In genomic region chr6:150865043-150865405, GRCh38 we compare ENCODE assay signal across 9 cellular contexts. TPM values are rescaled to one million over a fixed set of nuclear protein-coding genes. Genes with fewer than 3 reads are reported as not detected.
DNase-seq lines count a peak whose midpoint lies in the region; ATAC-seq, FAIRE-seq and TF ChIP-seq lines count a peak whose summit lies in the region.
"Had no signal": no experiment of that assay in that cellular context is flagged by ENCODE, and none has a peak within 500 bp of the region (broad histone marks: within the 10 kb centered on the region; RNA-seq: fewer than 3 reads in every experiment).

No MANE protein-coding gene starts in this region.

- peak overlapping the region; percentile 97 for H3K18ac ChIP-seq in H1 (ENCODE audit: extremely low read depth, low read length)

- WGBS in H1 (ENCODE audit: extremely low coverage in 1 of 2, insufficient coverage in 1 of 2, insufficient read length in 1 of 2, insufficient replicate concordance in 2 of 2, low coverage in 1 of 2, low lambda C conversion rate in 2 of 2, missing lambda C conversion rate in 1 of 2), 2 experiments: 29% methylated on average over 5 of the region's 5 CpGs; no CpG with 5 or more reads in 1 of the 2 experiments

- peaks cover 22% of the 10 kb centered on the region for H3K4me1 Mint-ChIP-seq in osteocyte (ENCODE audit: unreplicated experiment)

- no peaks in the 10 kb centered on the region for H3K9me3 ChIP-seq in DOHH2 (ENCODE audit: control insufficient read depth, insufficient read depth, low read length)
- no peaks in the 10 kb centered on the region for H3K9me3 ChIP-seq in OCI-LY7 (ENCODE audit: low read length)
- H3K9me3 ChIP-seq in H1 (ENCODE audit: insufficient read depth in 2 of 2, low read depth in 1 of 2, low read length in 1 of 2): no peaks in the 10 kb centered on the region

- intact Hi-C loops in OCI-LY7 (cut with micrococcal nuclease; ENCODE audit: unreplicated experiment): loop anchor here (10.0 kb wide), 1 partner anchor 260 kb away; no protein-coding TSS in a partner anchor

- POLR2A ChIA-PET in OCI-LY7 (lab: Charles Lee) (interaction anchor here (0.7 to 1.1 kb wide), 8 partner anchors 9 to 1321 kb away, joined by 3 to 12 read pairs (median 5); no protein-coding TSS in a partner anchor), H1 (lab: Charles Lee; ENCODE audit: partially characterized antibody) (interaction anchor here (0.7 to 3.8 kb wide), 14 partner anchors 10 to 470 kb away, joined by 3 to 69 read pairs (median 4); no protein-coding TSS in a partner anchor)

- H3K9ac ChIP-seq in H1 (replicated peaks in 1 of 4; ENCODE audit: extremely low read depth in 1 of 4, low read depth in 3 of 4, low read length in 3 of 4): peak overlapping the region; percentile 51 to 99 (median 72)

- TF ChIP-seq CTCF in DOHH2 (IDR thresholded peaks at IDR 0.05; ENCODE audit: low read depth, low read length, poor library complexity, severe bottlenecking) (no peak), OCI-LY7 (conservative IDR thresholded peaks at IDR 0.05; ENCODE audit: low read length) (no peak), H1 (IDR thresholded peaks at IDR 0.05; ENCODE audit: control extremely low read depth in 1 of 3, insufficient read depth in 1 of 3, low read depth in 1 of 3, low read length in 3 of 3) (no peak), osteocyte (IDR thresholded peaks at IDR 0.05) (no peak)

- H3K36me3 ChIP-seq in DOHH2 (ENCODE audit: control insufficient read depth, low read length): peaks cover 22% of the 10 kb centered on the region
- H3K36me3 ChIP-seq in OCI-LY7 (ENCODE audit: insufficient read depth, low read length): peaks cover 27% of the 10 kb centered on the region
- H3K36me3 ChIP-seq in H1 (ENCODE audit: control insufficient read depth in 2 of 4, insufficient read depth in 4 of 4, low read length in 3 of 4): peaks cover 0 to 2% (median 0%) of the 10 kb centered on the region in 4 experiments; a peak in 2 of 8 replicates

- DNase-seq in OCI-LY7 (ENCODE audit: low spot score): no peak
- no peak for DNase-seq in H1 (ENCODE audit: low read depth in 1 of 2, low spot score in 2 of 2)
- no peak for DNase-seq in osteocyte (ENCODE audit: extremely low spot score, unreplicated experiment)
- no peak for DNase-seq in hepatic stellate cell (ENCODE audit: low spot score)
- DNase-seq in DMS53 treated with DMSO at 0.1 percent for 48 hours (lab: John Stamatoyannopoulos, UW; ENCODE audit: unreplicated experiment): no peak
- no peak for DNase-seq in activated CD4-positive, alpha-beta T cell treated with anti-CD3 and anti-CD28 coated beads, Interleukin-2, amount 50 U/mL, for 48 hours

- no peak overlapping the region for H4K5ac ChIP-seq in H1 (ENCODE audit: insufficient read length, low read depth, low read length)

- TF ChIP-seq RAD21 in H1 (IDR thresholded peaks at IDR 0.05 in 1 of 2, conservative IDR thresholded peaks at IDR 0.05 in 1 of 2; ENCODE audit: low read depth in 2 of 2, low read length in 2 of 2): no peak

- no peaks in the 10 kb centered on the region for H3K36me3 Mint-ChIP-seq in osteocyte (ENCODE audit: unreplicated experiment)

- no peak for TF ChIP-seq EP300 in H1 (IDR thresholded peaks at IDR 0.05; ENCODE audit: borderline replicate concordance in 1 of 2, low read depth in 2 of 2, low read length in 2 of 2)

- H3K14ac ChIP-seq in H1 (ENCODE audit: insufficient read length): no peak overlapping the region

- H3K9me2 ChIP-seq in DOHH2 (replicated peaks; ENCODE audit: control insufficient read depth, low read length) (no peaks in the 10 kb centered on the region), OCI-LY7 (ENCODE audit: insufficient read depth, low read length) (no peaks in the 10 kb centered on the region)

- no TSS peak for BruUV-seq in OCI-LY7 (replicated peaks; lab: Mats Ljungman, UMichigan)

- no peaks in the 10 kb centered on the region for H3K27me3 ChIP-seq in DOHH2 (ENCODE audit: control insufficient read depth, low read length)
- H3K27me3 ChIP-seq in H1 (replicated peaks in 1 of 4; ENCODE audit: control insufficient read depth in 3 of 4, extremely low read depth in 1 of 4, insufficient read depth in 3 of 4, low read length in 3 of 4): no peaks in the 10 kb centered on the region

- H3K27ac ChIP-seq in DOHH2 (ENCODE audit: low read depth, low read length): no peak overlapping the region
- peak overlapping the region; percentile 61 for H3K27ac ChIP-seq in OCI-LY7 (ENCODE audit: low read depth, low read length, poor library complexity, severe bottlenecking)
- H3K27ac ChIP-seq in H1 (ENCODE audit: low read depth, low read length): 0 out of 2 replicates have a peak overlapping the region, but pooled peaks have one; percentile 35

- peaks cover 5% of the 10 kb centered on the region for H3K23me2 ChIP-seq in H1 (ENCODE audit: low read depth, low read length)

- H3K4ac ChIP-seq in H1 (replicated peaks; ENCODE audit: insufficient read length, low read depth, low read length): no peak overlapping the region

- no peak overlapping the region for H3K56ac ChIP-seq in H1 (replicated peaks; ENCODE audit: insufficient read length, low read depth, low read length)

- peaks cover 5% of the 10 kb centered on the region for H3K79me1 ChIP-seq in H1 (ENCODE audit: low read depth, low read length)

- no peak for ATAC-seq in HG03196 (IDR thresholded peaks at IDR 0.05; ENCODE audit: unreplicated experiment)

- H2BK120ac ChIP-seq in H1 (replicated peaks; ENCODE audit: low read depth, low read length): no peak overlapping the region

- H4K8ac ChIP-seq in H1 (ENCODE audit: extremely low read depth, insufficient read depth, low read length): no peak overlapping the region

- H2BK5ac ChIP-seq in H1 (ENCODE audit: low read depth, low read length): peak overlapping the region; percentile 96

- peaks cover 43% of the 10 kb centered on the region for H3K79me2 ChIP-seq in DOHH2 (ENCODE audit: control insufficient read depth, low read length)
- H3K79me2 ChIP-seq in OCI-LY7 (ENCODE audit: insufficient read depth, low read depth, low read length): peaks cover 38% of the 10 kb centered on the region
- peaks cover 14 to 33% of the 10 kb centered on the region in 2 experiments for H3K79me2 ChIP-seq in H1 (ENCODE audit: control insufficient read depth in 1 of 2, insufficient read depth in 2 of 2, low read length in 2 of 2)

- H2BK15ac ChIP-seq in H1 (ENCODE audit: low read length): peak overlapping the region; percentile 99; the same call in 1 of the 2 replicates

- no peaks in the 10 kb centered on the region for H3K27me3 Mint-ChIP-seq in osteocyte (ENCODE audit: unreplicated experiment)

- no peaks in the 10 kb centered on the region for H3K9me3 Mint-ChIP-seq in osteocyte (ENCODE audit: unreplicated experiment)

- no peak for TF ChIP-seq POLR2A in H1 (IDR thresholded peaks at IDR 0.05; ENCODE audit: control extremely low read depth in 1 of 2, low read depth in 2 of 2, low read length in 2 of 2)

- no peak for FAIRE-seq in H1 (lab: Jason Lieb, UNC)
- FAIRE-seq: colon had no signal

- H3K4me1 ChIP-seq in DOHH2 (ENCODE audit: control insufficient read depth, low read length) (peaks cover 22% of the 10 kb centered on the region), OCI-LY7 (ENCODE audit: insufficient read depth, low read length, poor library complexity, severe bottlenecking) (peaks cover 14% of the 10 kb centered on the region), H1 (replicated peaks in 1 of 4; ENCODE audit: control insufficient read depth in 3 of 4, insufficient read depth in 4 of 4, low read length in 3 of 4) (peaks cover 0 to 3% (median 1%) of the 10 kb centered on the region in 4 experiments; a peak in 2 of 7 replicates)

- H3K4me3 Mint-ChIP-seq in osteocyte (ENCODE audit: unreplicated experiment): peak overlapping the region; percentile 77

- H3K4me2 ChIP-seq in DOHH2 (ENCODE audit: low read length) (peak overlapping the region; percentile 80), OCI-LY7 (ENCODE audit: low read length) (peak overlapping the region; percentile 87), H1 (ENCODE audit: insufficient read depth in 1 of 2, low read depth in 2 of 2, low read length in 2 of 2) (peak overlapping the region; percentile 85 to 96)

- H2BK12ac ChIP-seq in H1 (ENCODE audit: low read depth, low read length): peak overlapping the region; percentile 81; the same call in 1 of the 2 replicates

- H2BK20ac ChIP-seq in H1 (ENCODE audit: low read length): no peak overlapping the region

- no peak overlapping the region for H3K23ac ChIP-seq in H1 (ENCODE audit: insufficient read length)

- peak overlapping the region; percentile 94 for H3K27ac Mint-ChIP-seq in osteocyte (ENCODE audit: unreplicated experiment)

- H4K20me1 ChIP-seq in DOHH2 (ENCODE audit: control insufficient read depth, insufficient read depth, low read depth, low read length) (peaks cover 6% of the 10 kb centered on the region; the same call in 1 of the 2 replicates), OCI-LY7 (ENCODE audit: insufficient read depth, low read length) (peaks cover 8% of the 10 kb centered on the region; the same call in 1 of the 2 replicates), H1 (replicated peaks in 1 of 2; ENCODE audit: control insufficient read depth in 1 of 2, insufficient read depth in 2 of 2, low read length in 2 of 2) (peaks cover 0 to 2% of the 10 kb centered on the region in 2 experiments)

- H2AFZ ChIP-seq in OCI-LY7 (ENCODE audit: low read length) (peak overlapping the region; percentile 78), H1 (ENCODE audit: low read length) (peak overlapping the region; percentile 100; the same call in 1 of the 2 replicates)

- CTCF ChIA-PET in OCI-LY7 (lab: Charles Lee; ENCODE audit: unreplicated experiment): interaction anchor here (0.5 to 0.7 kb wide), 3 partner anchors 17 to 810 kb away, joined by 3 read pairs; no protein-coding TSS in a partner anchor
- CTCF ChIA-PET in H1 (lab: Charles Lee; ENCODE audit: partially characterized antibody): interaction anchor here (0.8 to 4.7 kb wide), 8 partner anchors 9 to 48 kb away, joined by 3 to 23 read pairs (median 3); no protein-coding TSS in a partner anchor

- H3F3A ChIP-seq in DOHH2 (ENCODE audit: control insufficient read depth, insufficient read depth): 0 out of 2 replicates have a peak, but pooled peaks cover 3% of the 10 kb centered on the region

- H2AK5ac ChIP-seq in H1 (ENCODE audit: low read depth, low read length): no peak overlapping the region

- H4K91ac ChIP-seq in H1 (replicated peaks; ENCODE audit: insufficient read length, low read length): peak overlapping the region; percentile 49

- peak overlapping the region; percentile 76 for H3K4me3 ChIP-seq in DOHH2 (ENCODE audit: low read length)
- peak overlapping the region; percentile 96 for H3K4me3 ChIP-seq in OCI-LY7 (ENCODE audit: low read depth, low read length, poor library complexity, severe bottlenecking)
- peak overlapping the region; percentile 56 to 96 (median 74) for H3K4me3 ChIP-seq in H1 (ENCODE audit: extremely low read depth in 1 of 4, insufficient read depth in 2 of 4, low read depth in 3 of 4, low read length in 4 of 4)

RNA-seq across cellular contexts. Expression of gene MTHFD1L, which starts 0.5 kb away (rescaled TPM):
- 59.6 and 68.4 TPM in 2 replicates for total RNA-seq in OCI-LY7 (2014; rRNA removed; shearing (Covaris generic))
- total RNA-seq in OCI-LY7 (2022) (129 and 144 TPM in 2 replicates), osteocyte (63.2 and 67.0 TPM in 2 replicates)
- 104 and 105 TPM in 2 replicates for total RNA-seq in H1 (2021; fragmentation: NEBNext Ultra II Directional; extraction: Animal tissue kit (Norgen Biotek cat#: 25700))
- polyA plus RNA-seq in H1 (2011; rRNA removed): 26.3 and 29.2 TPM in 2 replicates
- polyA plus RNA-seq in H1 (2011; cell fraction: cytosol; rRNA removed): 32.1 TPM
- polyA plus RNA-seq in H1 (2011; cell fraction: nucleus; rRNA removed): 32.1 TPM
- polyA plus RNA-seq in H1 (2012, experiment 1 of 2): 57.6 to 75.9 TPM (median 64.8 TPM) in 4 replicates
- 41.3 TPM for polyA plus RNA-seq in H1 (2012, experiment 2 of 2)
- polyA plus RNA-seq in H1 (2013, experiment 1 of 2): 43.7 TPM
- polyA plus RNA-seq in H1 (2013, experiment 2 of 2): 43.9 TPM
- polyA minus RNA-seq in H1 (2011; rRNA and poly(A)+ RNA removed): 56.7 and 64.4 TPM in 2 replicates
- 40.2 TPM for polyA minus RNA-seq in H1 (2011; cell fraction: cytosol; rRNA and poly(A)+ RNA removed)
- polyA minus RNA-seq in H1 (2011; cell fraction: nucleus; rRNA and poly(A)+ RNA removed): 74.9 TPM
